In genomic region chr20:45883100-45883469, GRCh38 we compare ENCODE assay signal across 1 cellular context.
TF ChIP-seq lines count a peak whose summit lies in the region.

No MANE protein-coding gene starts in this region.

TF ChIP-seq in IMR-90, 13 proteins besides CTCF, POLR2A, EP300 and RAD21:
- TF ChIP-seq RCOR1 (IDR thresholded peaks at IDR 0.05; ENCODE audit: insufficient replicate concordance, low read length), result no peak
- TF ChIP-seq ELK1 (IDR thresholded peaks at IDR 0.05; ENCODE audit: borderline replicate concordance, low read depth, low read length), result no peak
- TF ChIP-seq CEBPB (IDR thresholded peaks at IDR 0.05; ENCODE audit: low read depth, low read length), result no peak
- TF ChIP-seq CHD1 (IDR thresholded peaks at IDR 0.05; ENCODE audit: low read depth, low read length), result no peak
- TF ChIP-seq MXI1 (IDR thresholded peaks at IDR 0.05; ENCODE audit: borderline replicate concordance, low read depth, low read length), result no peak
- TF ChIP-seq MAZ (IDR thresholded peaks at IDR 0.05; ENCODE audit: borderline replicate concordance, low read depth, low read length), result no peak
- TF ChIP-seq MAFK (IDR thresholded peaks at IDR 0.05; ENCODE audit: low read depth, low read length), result no peak
- TF ChIP-seq NFE2L2 (IDR thresholded peaks at IDR 0.05; ENCODE audit: low read depth, low read length), result no peak
- no peak for TF ChIP-seq FOS (IDR thresholded peaks at IDR 0.05; ENCODE audit: low read depth, low read length)
- no peak for TF ChIP-seq USF2 (IDR thresholded peaks at IDR 0.05; ENCODE audit: low read depth, low read length)
- TF ChIP-seq SMC3 (IDR thresholded peaks at IDR 0.05; ENCODE audit: low read depth, low read length), result no peak
